Comparison of ENCODE assay signal across 8 cellular contexts in the genomic region with DNA sequence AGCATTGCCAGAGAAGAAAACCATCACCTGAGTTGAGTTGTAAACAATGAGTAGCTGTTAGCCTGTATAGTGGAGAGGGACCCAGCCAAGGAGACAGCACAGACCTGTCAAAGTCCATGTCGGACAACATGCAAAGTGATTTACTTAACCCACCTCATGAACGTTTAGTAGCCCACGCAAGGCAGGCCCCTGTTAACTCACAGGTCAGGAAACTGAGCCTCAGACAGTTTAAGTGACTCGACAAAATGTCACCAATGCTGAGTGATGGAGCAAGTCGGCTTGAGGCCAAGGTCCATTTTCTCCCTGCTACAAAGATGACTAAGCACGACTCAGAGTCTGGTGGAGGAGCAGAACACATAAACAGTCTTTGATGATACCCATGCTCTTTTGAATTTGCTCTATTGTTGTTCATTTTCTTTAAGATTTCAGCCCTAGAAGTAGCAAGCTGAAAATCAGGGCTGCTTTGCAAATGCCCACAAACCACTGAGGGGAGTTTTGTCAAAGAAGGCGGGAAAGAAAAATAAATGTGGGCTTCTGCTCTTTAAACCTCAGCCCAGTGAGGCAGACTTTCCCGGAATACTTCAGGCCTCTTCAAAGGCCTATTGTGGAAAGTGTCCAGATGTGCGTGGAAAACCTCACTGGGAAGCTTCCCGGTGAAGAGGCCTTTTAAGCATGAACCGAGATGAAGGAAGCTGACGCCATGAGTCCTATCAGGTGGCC.
DNase-seq lines count a peak whose midpoint lies in the region; ATAC-seq and TF ChIP-seq lines count a peak whose summit lies in the region.

No MANE protein-coding gene starts in this region.

- H3K27me3 ChIP-seq in HUES48 (ENCODE audit: control insufficient read depth, insufficient read depth, low read length) = no peaks in the 10 kb centered on the region

- peak overlapping the region; percentile 22 for H3K27ac ChIP-seq in HUES48 (ENCODE audit: low read depth, low read length)
- H3K27ac ChIP-seq in skin epidermis = peak overlapping the region in 18 of 21 experiments; percentile 22 to 85 (median 56)

- H3K27ac Mint-ChIP-seq in glutamatergic neuron (ENCODE audit: unreplicated experiment) = no peak overlapping the region

- no peaks in the 10 kb centered on the region for H3K9me3 ChIP-seq in HUES48 (ENCODE audit: control insufficient read depth, insufficient read depth, low read length)

- H3K9ac ChIP-seq in HUES48 (ENCODE audit: low read depth, low read length) = no peak overlapping the region

- peaks cover 4% of the 10 kb centered on the region for H3K4me1 Mint-ChIP-seq in glutamatergic neuron (ENCODE audit: low read depth, unreplicated experiment)

- peaks cover 2% of the 10 kb centered on the region for H3K36me3 Mint-ChIP-seq in glutamatergic neuron (ENCODE audit: unreplicated experiment)

- H3K4me3 ChIP-seq in AG10803 (ENCODE audit: low read length) (no peak overlapping the region), HUES48 (ENCODE audit: low read depth, low read length) (no peak overlapping the region), skin epidermis (no peak overlapping the region)

- H3K4me3 Mint-ChIP-seq in glutamatergic neuron (ENCODE audit: unreplicated experiment) = no peak overlapping the region

- TF ChIP-seq CTCF in AG10803 (conservative IDR thresholded peaks at IDR 0.05; ENCODE audit: low read length) = no peak
- no peak for TF ChIP-seq CTCF in glutamatergic neuron (IDR thresholded peaks at IDR 0.05; ENCODE audit: partially characterized antibody, unreplicated experiment)

- H3K36me3 ChIP-seq in HUES48 (ENCODE audit: control insufficient read depth, insufficient read depth, low read length) = no peaks in the 10 kb centered on the region

- ATAC-seq in GM21723 (IDR thresholded peaks at IDR 0.05; ENCODE audit: unreplicated experiment) = no peak

- DNase-seq in AG10803 (ENCODE audit: low read depth) = peak; percentile 94
- peak; percentile 94 for DNase-seq in astrocyte of the hippocampus (ENCODE audit: low read depth, low spot score)
- DNase-seq in iPS-NIHi7 (ENCODE audit: extremely low spot score) = peak; percentile 34
- no peak for DNase-seq in glutamatergic neuron
- DNase-seq in NCI-H1092 treated with DMSO at 0.1 percent for 48 hours (lab: John Stamatoyannopoulos, UW) = no peak

- peaks cover 2% of the 10 kb centered on the region for H3K9me3 Mint-ChIP-seq in glutamatergic neuron (ENCODE audit: unreplicated experiment)

- H3K4me1 ChIP-seq in HUES48 (ENCODE audit: control insufficient read depth, insufficient read depth, low read length) = peaks cover 14% of the 10 kb centered on the region

- H3K27me3 Mint-ChIP-seq in glutamatergic neuron (ENCODE audit: unreplicated experiment) = peaks cover 2% of the 10 kb centered on the region

Comparison
In these comparisons a context has a peak if more than half of its experiments do, and no peak if none do; other contexts are left out.
1. DNase-seq: peak in AG10803 (single experiment), astrocyte of the hippocampus (single experiment) and iPS-NIHi7 (single experiment); none in glutamatergic neuron (single experiment) and NCI-H1092 treated with DMSO at 0.1 percent for 48 hours (single experiment).